In the genomic region with DNA sequence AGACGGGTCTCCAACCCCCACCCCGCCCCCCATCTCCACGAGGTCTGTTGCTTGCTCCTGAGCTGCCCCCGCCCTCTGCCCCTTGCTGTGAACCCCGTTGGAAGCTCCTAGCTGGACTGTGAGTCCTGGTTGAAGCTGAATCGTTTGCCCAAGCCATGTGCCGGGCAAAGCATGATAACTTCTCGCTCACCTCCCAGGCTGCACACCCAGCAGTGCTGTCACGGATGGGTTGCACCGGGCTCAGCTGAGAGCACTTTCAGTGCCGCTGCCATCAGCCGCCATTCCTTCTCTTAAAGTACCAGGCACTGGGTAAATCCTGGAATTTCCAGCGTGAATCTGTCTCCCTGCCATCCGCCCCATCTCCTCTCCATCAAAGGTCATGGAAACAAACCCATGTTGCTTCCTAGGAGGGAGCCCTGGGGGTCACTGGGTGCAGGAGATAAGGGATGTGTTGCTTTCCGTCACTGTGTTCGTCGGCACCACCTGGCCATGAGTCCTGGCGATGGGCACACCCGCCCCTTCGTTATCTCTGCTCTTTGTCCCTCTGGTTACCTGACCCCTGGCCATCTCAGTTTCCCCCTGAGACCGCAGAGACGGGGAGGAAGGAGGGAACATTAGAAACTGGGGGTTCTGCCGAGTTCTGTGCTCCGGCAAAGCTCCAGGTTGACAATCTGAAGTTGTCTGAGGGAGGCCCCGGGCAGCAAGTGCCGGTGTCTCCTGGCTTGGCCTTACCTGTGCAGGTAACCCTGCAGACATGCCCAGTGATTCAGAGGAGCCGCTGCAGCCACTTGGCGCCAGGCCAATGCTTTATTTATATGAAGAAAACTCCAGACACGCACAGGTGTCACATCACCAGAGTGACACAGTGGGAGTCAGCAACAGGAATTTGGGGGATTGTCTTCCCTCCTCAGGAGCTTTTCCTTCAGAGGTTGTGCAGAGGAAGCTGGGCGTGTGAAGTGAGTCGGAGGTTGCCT, we compare ENCODE assay signal across 11 cellular contexts. TPM values are rescaled to one million over a fixed set of nuclear protein-coding genes. Genes with fewer than 3 reads are reported as not detected.
DNase-seq lines count a peak whose midpoint lies in the region; ATAC-seq and TF ChIP-seq lines count a peak whose summit lies in the region.
"Had no signal": no experiment of that assay in that cellular context is flagged by ENCODE, and none has a peak within 500 bp of the region (broad histone marks: within the 10 kb centered on the region; RNA-seq: fewer than 3 reads in every experiment).

No MANE protein-coding gene starts in this region.

- H2BK5ac ChIP-seq in mesenchymal stem cell (ENCODE audit: low read depth, low read length, poor library complexity, severe bottlenecking) = no peak overlapping the region

- H3K9ac ChIP-seq in mesenchymal stem cell (ENCODE audit: low read length) = no peak overlapping the region

- H3K27me3 Mint-ChIP-seq in T-helper 17 cell = peaks cover 28% of the 10 kb centered on the region
- H3K27me3 Mint-ChIP-seq in CD14-positive monocyte (ENCODE audit: low read depth in 3 of 3) = peaks cover 38 to 63% (median 55%) of the 10 kb centered on the region in 3 donors

- no peak overlapping the region for H3K14ac ChIP-seq in mesenchymal stem cell (ENCODE audit: low read length in 2 of 2)

- H2BK15ac ChIP-seq in mesenchymal stem cell (ENCODE audit: low read depth, poor library complexity, severe bottlenecking) = peak overlapping the region; percentile 39

- no peak overlapping the region for H2AFZ ChIP-seq in mesenchymal stem cell (ENCODE audit: low read depth, low read length)

- peaks cover 0 to 8% (median 5%) of the 10 kb centered on the region in 7 donors for H3K9me3 Mint-ChIP-seq in CD14-positive monocyte

- H2BK12ac ChIP-seq in mesenchymal stem cell (ENCODE audit: low read length in 2 of 2) = no peak overlapping the region

- peaks cover 35 to 64% of the 10 kb centered on the region in 2 experiments for H3K27me3 ChIP-seq in mesenchymal stem cell (ENCODE audit: control insufficient read depth in 1 of 2, insufficient read depth in 1 of 2, low read length in 2 of 2)

- H3K18ac ChIP-seq in mesenchymal stem cell (ENCODE audit: low read depth in 1 of 2, low read length in 2 of 2) = peak overlapping the region in 1 of 2 experiments; percentile 38

- H3K9me3 ChIP-seq in T-helper 17 cell (ENCODE audit: control insufficient read depth, low read length, poor library complexity, severe bottlenecking) (no peaks in the 10 kb centered on the region), mesenchymal stem cell (ENCODE audit: control insufficient read depth, low read length) (no peaks in the 10 kb centered on the region)

- DNase-seq in left ventricle myocardium superior (peak; percentile 22), Right ventricle myocardium inferior (ENCODE audit: missing footprints) (no peak), T-helper 17 cell (no peak), mesenchymal stem cell (no peak), CD14-positive monocyte (ENCODE audit: low spot score) (no peak), activated gamma-delta T cell treated with Interleukin-2 at 50 U/mL for 16 hours (no peak), NCI-H748 (lab: John Stamatoyannopoulos, UW; ENCODE audit: unreplicated experiment) (no peak)
- DNase-seq: HCEC 1CT; stimulated activated CD4-positive, alpha-beta T cell treated with anti-CD3 and anti-CD28 coated beads, Interleukin-12 subunit alpha, Interleukin-12 subunit beta, amount 100 ng/mL, for 4 hours had no signal

- H3K23ac ChIP-seq in mesenchymal stem cell (ENCODE audit: low read length in 2 of 2) = no peak overlapping the region

- H2AK5ac ChIP-seq in mesenchymal stem cell (ENCODE audit: low read length, severe bottlenecking) = no peak overlapping the region

- intact Hi-C loops in left ventricle myocardium superior (cut with micrococcal nuclease) (no loop called here), Right ventricle myocardium inferior (cut with DNase I) (loop anchor here (10.0 kb wide), 1 partner anchor 89 kb away; no protein-coding TSS in a partner anchor), CD14-positive monocyte (cut with micrococcal nuclease) (loop anchor here in 1 of 2 donors (2.0 kb wide), 1 partner anchor 163 kb away; no protein-coding TSS in a partner anchor)

- H4K8ac ChIP-seq in mesenchymal stem cell (ENCODE audit: low read length) = no peak overlapping the region

- H3K4me3 Mint-ChIP-seq in T-helper 17 cell (peak overlapping the region; percentile 49), CD14-positive monocyte (peak overlapping the region in 1 of 2 donors; percentile 26)

- H3K4me2 ChIP-seq in mesenchymal stem cell (ENCODE audit: low read length, poor library complexity, severe bottlenecking) = peak overlapping the region; percentile 24

- no peak for ATAC-seq in left ventricle myocardium superior
- no peak for ATAC-seq in Right ventricle myocardium inferior
- no peak for ATAC-seq in T-helper 17 cell
- no peak for ATAC-seq in GM19463 (IDR thresholded peaks at IDR 0.05; ENCODE audit: unreplicated experiment)

- H3K4me1 ChIP-seq in mesenchymal stem cell (ENCODE audit: control insufficient read depth, insufficient read depth, low read depth, low read length) = peaks cover 29% of the 10 kb centered on the region

- peaks cover 35% of the 10 kb centered on the region for H3K79me1 ChIP-seq in mesenchymal stem cell (replicated peaks; ENCODE audit: low read length, poor library complexity, severe bottlenecking)

- no peak overlapping the region for H3K4ac ChIP-seq in mesenchymal stem cell (ENCODE audit: low read depth in 1 of 2, low read length in 2 of 2)

- no peak overlapping the region for H3K27ac Mint-ChIP-seq in T-helper 17 cell
- H3K27ac Mint-ChIP-seq in CD14-positive monocyte = no peak overlapping the region

- no peak overlapping the region for H2BK120ac ChIP-seq in mesenchymal stem cell (ENCODE audit: low read depth, low read length)

- peaks cover 0 to 15% of the 10 kb centered on the region in 2 experiments for H3K36me3 ChIP-seq in mesenchymal stem cell (ENCODE audit: control insufficient read depth in 1 of 2, insufficient read depth in 2 of 2, low read depth in 1 of 2, low read length in 2 of 2)

- H3K4me3 ChIP-seq in mesenchymal stem cell (ENCODE audit: insufficient read depth in 1 of 2, low read depth in 1 of 2, low read length in 2 of 2) = no peak overlapping the region

- H3K36me3 Mint-ChIP-seq in T-helper 17 cell (ENCODE audit: low read depth) (no peaks in the 10 kb centered on the region), CD14-positive monocyte (peaks cover 0 to 2% of the 10 kb centered on the region in 2 donors)

- H3K4me1 Mint-ChIP-seq in T-helper 17 cell = peaks cover 25% of the 10 kb centered on the region
- H3K4me1 Mint-ChIP-seq in CD14-positive monocyte = peaks cover 18% of the 10 kb centered on the region

- H4K91ac ChIP-seq in mesenchymal stem cell (ENCODE audit: low read length) = no peak overlapping the region

- WGBS in mesenchymal stem cell = 71% methylated on average over 30 of the region's 31 CpGs

- H3K27ac ChIP-seq in mesenchymal stem cell (ENCODE audit: low read length, poor library complexity, severe bottlenecking) = no peak overlapping the region
- H3K27ac ChIP-seq: coronary artery had no signal

- no peak for TF ChIP-seq CTCF in CD14-positive monocyte (IDR thresholded peaks at IDR 0.05)

RNA-seq across cellular contexts. Expression of a gene that starts 2.7 kb away (rescaled TPM):
- total RNA-seq in left ventricle myocardium superior = 4.1 TPM
- total RNA-seq in Right ventricle myocardium inferior = 3.4 TPM
- total RNA-seq in T-helper 17 cell = 1 to 10 TPM; 4.9 to 6.6 TPM
- 24.7 TPM for polyA plus RNA-seq in mesenchymal stem cell (2013, experiment 1 of 2)
- 24.2 TPM for polyA plus RNA-seq in mesenchymal stem cell (2013, experiment 2 of 2)
- polyA plus RNA-seq in CD14-positive monocyte = under 1 TPM in 1 of 2 donors, not detected in 1; 0.05 TPM
